In genomic region chr7:75762350-75762917, GRCh38 we compare ENCODE assay signal across 9 cellular contexts. TPM values are rescaled to one million over a fixed set of nuclear protein-coding genes. Genes with fewer than 3 reads are reported as not detected.
A peak's percentile ranks its signal among the peaks of the same experiment; 100 is the strongest.
DNase-seq lines count a peak whose midpoint lies in the region; ATAC-seq and FAIRE-seq lines count a peak whose summit lies in the region.
"Had no signal": no experiment of that assay in that cellular context is flagged by ENCODE, and none has a peak within 500 bp of the region (broad histone marks: within the 10 kb centered on the region; RNA-seq: fewer than 3 reads in every experiment).

No MANE protein-coding gene starts in this region.

- FAIRE-seq in endometrium (lab: Jason Lieb, UNC) = peak; percentile 33

- no peak for ATAC-seq in GM21526 (IDR thresholded peaks at IDR 0.05; ENCODE audit: low FRiP score, unreplicated experiment)

- peak; percentile 59 for DNase-seq in activated CD8-positive, alpha-beta memory T cell treated with anti-CD3 and anti-CD28 coated beads for 24 hours
- DNase-seq in activated CD8-positive, alpha-beta memory T cell treated with anti-CD3 and anti-CD28 coated beads, Interleukin-2, amount 50 U/mL, for 4 hours = no peak
- DNase-seq in LHCN-M2 (ENCODE audit: low read depth) (peak; percentile 74), RPMI8226 (peak; percentile 61), middle frontal gyrus (ENCODE audit: extremely low spot score, low spot score) (peak; percentile 72), activated gamma-delta T cell (lab: John Stamatoyannopoulos, UW) (no peak)

RNA-seq across cellular contexts. Expression of gene CCL26, which starts 9.6 kb away (rescaled TPM):
- total RNA-seq in LHCN-M2 (2014; rRNA removed) = 3.9 TPM in 1 of 2 replicates, not detected in the other
- polyA plus RNA-seq in LHCN-M2 (2012) = 3.5 TPM
- total RNA-seq: CD8-positive, alpha-beta memory T cell had no signal
- polyA plus RNA-seq: CD8-positive, alpha-beta memory T cell had no signal

RNA-seq across cellular contexts. Expression of gene HIP1, which starts 23.7 kb away (rescaled TPM):
- 21.0 and 22.4 TPM in 2 replicates for total RNA-seq in LHCN-M2 (2014; rRNA removed)
- polyA plus RNA-seq in LHCN-M2 (2012) = 6.7 TPM

RNA-seq across cellular contexts. Expression of gene CCL24, which starts 51.2 kb away (rescaled TPM):
- total RNA-seq in LHCN-M2 (2014; rRNA removed) = not detected in 2 replicates
- polyA plus RNA-seq in LHCN-M2 (2012) = not detected
- total RNA-seq: CD8-positive, alpha-beta memory T cell had no signal
- polyA plus RNA-seq: CD8-positive, alpha-beta memory T cell had no signal

Comparison
In these comparisons a context has a peak if more than half of its experiments do, and no peak if none do; other contexts are left out.
1. DNase-seq: peak in activated CD8-positive, alpha-beta memory T cell treated with anti-CD3 and anti-CD28 coated beads for 24 hours (single experiment), LHCN-M2 (single experiment), RPMI8226 (single experiment) and middle frontal gyrus (single experiment); none in activated CD8-positive, alpha-beta memory T cell treated with anti-CD3 and anti-CD28 coated beads, Interleukin-2, amount 50 U/mL, for 4 hours (single experiment) and activated gamma-delta T cell (single experiment).